In the genomic region with DNA sequence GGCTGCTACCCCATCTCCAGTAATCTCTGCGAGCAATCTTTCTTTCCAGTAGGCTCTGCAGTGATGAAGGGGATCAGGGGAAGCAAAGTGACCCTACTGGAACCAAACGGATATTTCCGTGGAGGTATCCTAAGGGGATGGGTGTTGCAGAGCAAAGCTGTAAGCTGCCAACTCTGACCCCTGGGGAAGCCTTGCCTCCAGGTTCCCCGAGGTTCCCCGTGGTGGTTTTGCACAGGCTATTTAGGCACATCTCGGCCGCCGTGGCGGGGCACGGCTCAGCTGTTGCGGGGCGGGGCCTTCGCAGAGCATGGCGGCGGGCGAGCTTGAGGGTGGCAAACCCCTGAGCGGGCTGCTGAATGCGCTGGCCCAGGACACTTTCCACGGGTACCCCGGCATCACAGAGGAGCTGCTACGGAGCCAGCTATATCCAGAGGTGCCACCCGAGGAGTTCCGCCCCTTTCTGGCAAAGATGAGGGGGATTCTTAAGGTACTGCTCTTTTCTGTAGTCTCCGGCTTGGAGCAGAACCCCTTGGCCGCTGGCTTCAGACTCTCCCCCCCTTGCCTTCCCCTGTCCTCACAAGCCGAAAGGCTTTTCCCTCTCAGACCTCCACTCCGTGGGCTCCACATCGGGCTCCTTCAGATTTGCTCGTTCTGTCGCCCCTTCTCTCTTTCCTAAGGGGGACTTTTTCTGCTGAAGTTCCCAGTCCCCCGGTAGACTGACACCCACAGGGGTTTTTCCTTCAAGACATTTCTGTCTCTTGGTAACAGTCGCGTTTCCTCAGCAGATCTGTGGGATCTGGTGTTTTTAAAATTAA, we compare ENCODE assay signal across 8 cellular contexts. TPM values are rescaled to one million over a fixed set of nuclear protein-coding genes. Genes with fewer than 3 reads are reported as not detected.
DNase-seq lines count a peak whose midpoint lies in the region; ATAC-seq, FAIRE-seq and TF ChIP-seq lines count a peak whose summit lies in the region.

A gene (plus strand): TSS at position 303 of the 815 bp plus-strand sequence. CDS start 5 bp downstream, at position 308.

- BruUV-seq in A673 (replicated peaks; lab: Mats Ljungman, UMichigan): TSS peak; percentile 60

- CTCF ChIA-PET in A673 (lab: Charles Lee): no interaction called here

- H3K27me3 ChIP-seq in A673 (replicated peaks; ENCODE audit: insufficient read depth, low read depth, low read length, poor library complexity): no peaks in the 10 kb centered on the region

- peak within 1 kb of the TSS; percentile 70 to 90 for H3K9ac ChIP-seq in kidney (ENCODE audit: low read length in 2 of 2)

- H3K27ac Mint-ChIP-seq in central memory CD8-positive, alpha-beta T cell (ENCODE audit: low read depth): peak within 1 kb of the TSS; percentile 91

- peak within 1 kb of the TSS; percentile 74 for H3K4me3 ChIP-seq in A673 (ENCODE audit: low read depth, low read length, poor library complexity, severe bottlenecking)
- H3K4me3 ChIP-seq in kidney (ENCODE audit: low read length in 2 of 2): peak within 1 kb of the TSS; percentile 72 to 88

- POLR2A ChIA-PET in A673 (lab: Charles Lee; ENCODE audit: low non-redundant PET): no interaction called here

- H3K36me3 ChIP-seq in A673 (ENCODE audit: insufficient read depth, low read length, poor library complexity, severe bottlenecking): no peaks in the 10 kb centered on the region
- H3K36me3 ChIP-seq in kidney (ENCODE audit: control insufficient read depth in 1 of 2, insufficient read depth in 2 of 2, low read length in 2 of 2): no peaks in the 10 kb centered on the region

- intact Hi-C loops in A673 (cut with micrococcal nuclease; ENCODE audit: unreplicated experiment): no loop called here
- intact Hi-C loops in kidney (cut with DNase I): no loop called here

- H3K27ac ChIP-seq in A673 (ENCODE audit: low read depth, low read length, poor library complexity, severe bottlenecking) (peak within 1 kb of the TSS; percentile 55), kidney (ENCODE audit: low read depth in 2 of 2, low read length in 2 of 2) (no peak within 1 kb of the TSS)

- H3K4me1 Mint-ChIP-seq in central memory CD8-positive, alpha-beta T cell: peaks cover 4% of the 10 kb centered on the region

- H3K4me1 ChIP-seq in A673 (ENCODE audit: insufficient read depth, low read length, poor library complexity, severe bottlenecking): no peaks in the 10 kb centered on the region
- H3K4me1 ChIP-seq in kidney (ENCODE audit: control insufficient read depth in 1 of 2, insufficient read depth in 1 of 2, low read depth in 1 of 2, low read length in 2 of 2): peaks cover 0 to 2% of the 10 kb centered on the region in 2 donors

- no peaks in the 10 kb centered on the region for H3K9me3 ChIP-seq in A673 (ENCODE audit: low read depth, low read length, poor library complexity, severe bottlenecking)
- no peaks in the 10 kb centered on the region for H3K9me3 ChIP-seq in kidney (ENCODE audit: control insufficient read depth in 1 of 2, low read length in 2 of 2)

- no peak for FAIRE-seq in kidney (lab: Jason Lieb, UNC)

- DNase-seq in A673 (ENCODE audit: low spot score) (peak; percentile 85), NCI-H2227 (lab: John Stamatoyannopoulos, UW; ENCODE audit: unreplicated experiment) (peak; percentile 82), kidney (peak; percentile 93)
- DNase-seq in central memory CD8-positive, alpha-beta T cell (ENCODE audit: low spot score in 2 of 2): peak; percentile 63 to 67
- peak; percentile 91 for DNase-seq in stimulated activated CD4-positive, alpha-beta T cell treated with anti-CD3 and anti-CD28 coated beads, Interleukin-15, amount 100 ng/mL, for 24 hours

- TF ChIP-seq CTCF in A673 (conservative IDR thresholded peaks at IDR 0.05; ENCODE audit: low read depth, low read length) (no peak), kidney (IDR thresholded peaks at IDR 0.05; ENCODE audit: borderline replicate concordance, extremely low read depth, insufficient read depth) (no peak)

- H3K27me3 Mint-ChIP-seq in central memory CD8-positive, alpha-beta T cell: no peaks in the 10 kb centered on the region

- no peaks in the 10 kb centered on the region for H3K9me3 Mint-ChIP-seq in central memory CD8-positive, alpha-beta T cell

- peak; percentile 97 for ATAC-seq in GM18858 (IDR thresholded peaks at IDR 0.05; ENCODE audit: unreplicated experiment)
- peak; percentile 86 for ATAC-seq in HG03064 (IDR thresholded peaks at IDR 0.05; ENCODE audit: low read depth, unreplicated experiment)
- peak; percentile 99 for ATAC-seq in activated CD4-positive, CD25-positive, alpha-beta regulatory T cell treated with anti-CD3 and anti-CD28 coated beads, Interleukin-2, amount 50 U/mL, for 24 hours
- peak; percentile 99 for ATAC-seq in central memory CD8-positive, alpha-beta T cell (replicated peaks; ENCODE audit: extremely low read depth, poor library complexity, severe bottlenecking)

- peak within 1 kb of the TSS; percentile 98 for H3K4me3 Mint-ChIP-seq in central memory CD8-positive, alpha-beta T cell

- peaks cover 4% of the 10 kb centered on the region for H3K36me3 Mint-ChIP-seq in central memory CD8-positive, alpha-beta T cell (ENCODE audit: insufficient read depth)

RNA-seq across cellular contexts. Expression of the gene that starts here (rescaled TPM):
- 35.0 and 41.4 TPM in 2 replicates for total RNA-seq in A673 (2021)
- total RNA-seq in kidney: 38.5 TPM
- polyA plus RNA-seq in kidney (ENCODE audit: insufficient read depth, low read depth, low replicate concordance): 99.4 TPM
